ENCODE assay signal across 11 cellular contexts in the genomic region with DNA sequence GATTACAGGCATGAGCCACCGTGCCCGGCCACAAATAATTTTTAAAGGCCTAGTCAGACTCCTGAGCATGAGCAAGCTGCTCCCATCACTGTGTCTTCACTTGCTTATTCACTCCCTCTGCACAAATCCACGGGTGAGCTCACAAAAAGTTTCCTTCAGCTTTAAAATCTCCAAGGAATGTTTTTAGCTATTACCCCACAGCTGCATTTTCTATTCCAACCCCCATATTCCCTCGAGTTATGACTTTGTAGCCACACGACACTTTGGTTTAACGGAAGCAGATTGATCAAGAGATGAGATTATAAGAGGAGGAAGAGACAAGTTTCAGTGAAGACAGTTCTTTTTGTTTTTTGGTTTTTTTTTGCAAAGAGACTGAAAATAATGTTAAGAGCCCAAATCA. TPM values are rescaled to one million over a fixed set of nuclear protein-coding genes. Genes with fewer than 3 reads are reported as not detected.
DNase-seq lines count a peak whose midpoint lies in the region; ATAC-seq and TF ChIP-seq lines count a peak whose summit lies in the region.
"Had no signal": no experiment of that assay in that cellular context is flagged by ENCODE, and none has a peak within 500 bp of the region (broad histone marks: within the 10 kb centered on the region; RNA-seq: fewer than 3 reads in every experiment).

No MANE protein-coding gene starts in this region.

- intact Hi-C loops in heart right ventricle (cut with DNase I) (loop anchor here in 1 of 10 donors (5.0 kb wide), 1 partner anchor 49 kb away; no protein-coding TSS in a partner anchor), left cardiac atrium (cut with DNase I) (no loop called here), OCI-LY7 (cut with micrococcal nuclease; ENCODE audit: unreplicated experiment) (no loop called here)

- H3K4me1 ChIP-seq in heart right ventricle (peaks cover 0 to 90% (median 28%) of the 10 kb centered on the region in 9 donors), OCI-LY7 (ENCODE audit: insufficient read depth, low read length, poor library complexity, severe bottlenecking) (peaks cover 89% of the 10 kb centered on the region), suprapubic skin (peaks cover 48% of the 10 kb centered on the region)

- no peak for TF ChIP-seq EP300 in suprapubic skin (IDR thresholded peaks at IDR 0.05)

- no peak overlapping the region for H2AFZ ChIP-seq in OCI-LY7 (ENCODE audit: low read length)

- H3K9me2 ChIP-seq in OCI-LY7 (ENCODE audit: insufficient read depth, low read length), result no peaks in the 10 kb centered on the region

- peaks cover 91% of the 10 kb centered on the region for H3K79me2 ChIP-seq in OCI-LY7 (ENCODE audit: insufficient read depth, low read depth, low read length)

- no TSS peak for BruUV-seq in OCI-LY7 (replicated peaks; lab: Mats Ljungman, UMichigan)

- TF ChIP-seq POLR2A in suprapubic skin (IDR thresholded peaks at IDR 0.05), result no peak

- peaks cover 6% of the 10 kb centered on the region; the same call in 1 of the 2 replicates for H4K20me1 ChIP-seq in OCI-LY7 (ENCODE audit: insufficient read depth, low read length)

- no peaks in the 10 kb centered on the region for H3K9me3 ChIP-seq in heart right ventricle
- no peaks in the 10 kb centered on the region for H3K9me3 ChIP-seq in OCI-LY7 (ENCODE audit: low read length)
- H3K9me3 ChIP-seq in suprapubic skin, result no peaks in the 10 kb centered on the region

- H3K27ac ChIP-seq in heart right ventricle, result peak overlapping the region in 6 of 10 donors; percentile 6 to 68 (median 40)
- H3K27ac ChIP-seq in OCI-LY7 (ENCODE audit: low read depth, low read length, poor library complexity, severe bottlenecking), result peak overlapping the region; percentile 94
- H3K27ac ChIP-seq in suprapubic skin, result peak overlapping the region; percentile 10

- ATAC-seq in heart right ventricle (peak in 2 of 8 donors; percentile 24 to 25), left cardiac atrium (no peak), GM19455 (IDR thresholded peaks at IDR 0.05; ENCODE audit: unreplicated experiment) (no peak)

- H3K36me3 ChIP-seq in heart right ventricle (peaks cover 0 to 9% (median 0%) of the 10 kb centered on the region in 9 donors), OCI-LY7 (ENCODE audit: insufficient read depth, low read length) (peaks cover 44% of the 10 kb centered on the region), suprapubic skin (no peaks in the 10 kb centered on the region)

- no peaks in the 10 kb centered on the region for H3K27me3 ChIP-seq in heart right ventricle
- H3K27me3 ChIP-seq in suprapubic skin, result no peaks in the 10 kb centered on the region

- H3K4me3 ChIP-seq in heart right ventricle (peak overlapping the region in 1 of 10 donors; percentile 1), OCI-LY7 (ENCODE audit: low read depth, low read length, poor library complexity, severe bottlenecking) (peak overlapping the region; percentile 36), fibroblast of mammary gland (ENCODE audit: control insufficient read depth, low read depth, low read length) (no peak overlapping the region), suprapubic skin (no peak overlapping the region)

- in situ Hi-C loops in GM13976 (cut with MboI; ENCODE audit: low sequenced_read_pairs, unreplicated experiment), result no loop called here

- peak overlapping the region; percentile 75 for H3K4me2 ChIP-seq in OCI-LY7 (ENCODE audit: low read length)

- 48 to 65% methylated on average over 6 of the region's 6 CpGs for WGBS in heart right ventricle, 2 donors
- WGBS in suprapubic skin, result 51% methylated on average over 6 of the region's 6 CpGs

- CTCF ChIA-PET in OCI-LY7 (lab: Charles Lee; ENCODE audit: unreplicated experiment), result interaction anchor here (0.6 to 2.3 kb wide), 4 partner anchors 10 to 59 kb away, joined by 3 to 10 read pairs (median 6); no protein-coding TSS in a partner anchor

- POLR2A ChIA-PET in OCI-LY7 (lab: Charles Lee), result interaction anchor here (0.5 to 16.4 kb wide), 12 partner anchors 9 to 442 kb away, joined by 3 to 393 read pairs (median 6); a partner anchor contains a TSS

- TF ChIP-seq CTCF in heart right ventricle (IDR thresholded peaks at IDR 0.05) (no peak), OCI-LY7 (conservative IDR thresholded peaks at IDR 0.05; ENCODE audit: low read length) (no peak), fibroblast of mammary gland (conservative IDR thresholded peaks at IDR 0.05; ENCODE audit: control insufficient read depth, insufficient read depth, low read depth, low read length) (no peak), suprapubic skin (IDR thresholded peaks at IDR 0.05) (no peak), GM13976 (IDR thresholded peaks at IDR 0.05; ENCODE audit: borderline replicate concordance, control extremely low read depth, extremely low read depth, insufficient read depth, missing control alignments) (no peak)

- no peak for DNase-seq in heart right ventricle
- DNase-seq in left cardiac atrium, result no peak
- DNase-seq in OCI-LY7 (ENCODE audit: low spot score), result no peak
- DNase-seq in fibroblast of mammary gland (ENCODE audit: low read depth), result peak; percentile 76
- DNase-seq in suprapubic skin (ENCODE audit: low spot score in 2 of 2), result no peak
- no peak for DNase-seq in GM13976 (ENCODE audit: low spot score)
- no peak for DNase-seq in NCI-H2029 treated with DMSO at 0.1 percent for 48 hours (lab: John Stamatoyannopoulos, UW)
- DNase-seq: aorta, Calu3, NCI-H1105 treated with DMSO at 0.1 percent for 48 hours had no signal

RNA-seq across cellular contexts. Expression of a gene that starts 49.1 kb away (rescaled TPM):
- total RNA-seq in heart right ventricle, result 10 to 100 TPM in 6 of 10 donors, 1 to 10 TPM in 4; 6.8 to 19.2 (median 11.3) TPM
- 10 to 100 TPM; 19.7 to 23.2 TPM for polyA plus RNA-seq in heart right ventricle
- 10 to 100 TPM; 15.2 to 21.0 TPM for total RNA-seq in left cardiac atrium
- total RNA-seq in OCI-LY7 (2014; rRNA removed; shearing (Covaris generic)), result 113 TPM in 2 replicates
- total RNA-seq in OCI-LY7 (2022), result 118 and 144 TPM in 2 replicates
- total RNA-seq in suprapubic skin, result 10 to 100 TPM in 2 of 4 donors, 1 to 10 TPM in 2; 6.1 to 14.4 (median 10.1) TPM

Comparison
In these comparisons a context has a peak if more than half of its experiments do, and no peak if none do; other contexts are left out.
1. H3K27ac ChIP-seq: peak in every context shown above with its lines; median percentile 94 in OCI-LY7; 40 in heart right ventricle; 10 in suprapubic skin.
2. RNA of a gene that starts 49.1 kb away (total RNA-seq): 113 to 144 TPM in OCI-LY7; 15.2 to 21.0 TPM in left cardiac atrium, 6.8 to 19.2 TPM in heart right ventricle and 6.1 to 14.4 TPM in suprapubic skin; every median in the first group is over 4 times any median in the second.